Comparison of ENCODE assay signal across 1 cellular context in the genomic region with DNA sequence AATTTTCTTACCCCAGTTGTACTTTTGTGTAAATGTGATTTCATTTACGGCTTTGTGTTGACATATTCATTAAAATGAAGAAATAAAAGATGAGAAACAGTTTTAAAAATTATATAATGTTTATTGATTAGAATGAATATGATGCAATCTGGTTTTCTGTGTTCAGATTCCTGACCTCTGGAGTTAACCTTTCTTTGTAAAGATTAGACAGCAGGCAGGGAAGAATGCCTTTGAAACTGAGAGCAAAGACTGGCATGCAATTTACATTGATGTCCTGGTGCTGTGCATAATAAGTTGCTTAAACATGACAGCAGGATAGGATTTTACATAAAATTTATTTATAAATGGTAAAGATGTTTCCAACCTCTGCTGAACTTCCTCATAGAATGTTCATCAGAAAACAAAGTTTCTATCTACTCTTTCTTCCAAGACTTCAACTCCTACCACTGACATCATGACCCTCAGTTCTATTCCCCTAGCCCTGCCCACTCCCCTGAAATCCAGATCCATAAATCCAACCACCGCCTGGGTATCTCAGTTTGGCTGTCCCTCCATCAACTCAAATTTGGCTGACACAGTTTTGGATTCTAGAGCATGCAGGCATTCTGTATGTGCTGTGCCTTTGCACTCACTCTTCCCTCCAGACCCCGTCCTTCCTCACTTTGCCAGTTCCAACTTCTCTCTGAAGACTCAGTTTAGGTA.
TF ChIP-seq lines count a peak whose summit lies in the region.

No MANE protein-coding gene starts in this region.

TF ChIP-seq in HepG2, 621 proteins besides CTCF, POLR2A, EP300 and RAD21 (continued from another document and continues in another):
- TF ChIP-seq, protein P1, sequence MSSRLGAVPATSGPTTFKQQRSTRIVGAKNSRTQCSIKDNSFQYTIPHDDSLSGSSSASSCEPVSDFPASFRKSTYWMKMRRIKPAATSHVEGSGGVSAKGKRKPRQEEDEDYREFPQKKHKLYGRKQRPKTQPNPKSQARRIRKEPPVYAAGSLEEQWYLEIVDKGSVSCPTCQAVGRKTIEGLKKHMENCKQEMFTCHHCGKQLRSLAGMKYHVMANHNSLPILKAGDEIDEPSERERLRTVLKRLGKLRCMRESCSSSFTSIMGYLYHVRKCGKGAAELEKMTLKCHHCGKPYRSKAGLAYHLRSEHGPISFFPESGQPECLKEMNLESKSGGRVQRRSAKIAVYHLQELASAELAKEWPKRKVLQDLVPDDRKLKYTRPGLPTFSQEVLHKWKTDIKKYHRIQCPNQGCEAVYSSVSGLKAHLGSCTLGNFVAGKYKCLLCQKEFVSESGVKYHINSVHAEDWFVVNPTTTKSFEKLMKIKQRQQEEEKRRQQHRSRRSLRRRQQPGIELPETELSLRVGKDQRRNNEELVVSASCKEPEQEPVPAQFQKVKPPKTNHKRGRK (CRISPR knock-in tag; IDR thresholded peaks at IDR 0.05), result no peak
- TF ChIP-seq, protein P2, sequence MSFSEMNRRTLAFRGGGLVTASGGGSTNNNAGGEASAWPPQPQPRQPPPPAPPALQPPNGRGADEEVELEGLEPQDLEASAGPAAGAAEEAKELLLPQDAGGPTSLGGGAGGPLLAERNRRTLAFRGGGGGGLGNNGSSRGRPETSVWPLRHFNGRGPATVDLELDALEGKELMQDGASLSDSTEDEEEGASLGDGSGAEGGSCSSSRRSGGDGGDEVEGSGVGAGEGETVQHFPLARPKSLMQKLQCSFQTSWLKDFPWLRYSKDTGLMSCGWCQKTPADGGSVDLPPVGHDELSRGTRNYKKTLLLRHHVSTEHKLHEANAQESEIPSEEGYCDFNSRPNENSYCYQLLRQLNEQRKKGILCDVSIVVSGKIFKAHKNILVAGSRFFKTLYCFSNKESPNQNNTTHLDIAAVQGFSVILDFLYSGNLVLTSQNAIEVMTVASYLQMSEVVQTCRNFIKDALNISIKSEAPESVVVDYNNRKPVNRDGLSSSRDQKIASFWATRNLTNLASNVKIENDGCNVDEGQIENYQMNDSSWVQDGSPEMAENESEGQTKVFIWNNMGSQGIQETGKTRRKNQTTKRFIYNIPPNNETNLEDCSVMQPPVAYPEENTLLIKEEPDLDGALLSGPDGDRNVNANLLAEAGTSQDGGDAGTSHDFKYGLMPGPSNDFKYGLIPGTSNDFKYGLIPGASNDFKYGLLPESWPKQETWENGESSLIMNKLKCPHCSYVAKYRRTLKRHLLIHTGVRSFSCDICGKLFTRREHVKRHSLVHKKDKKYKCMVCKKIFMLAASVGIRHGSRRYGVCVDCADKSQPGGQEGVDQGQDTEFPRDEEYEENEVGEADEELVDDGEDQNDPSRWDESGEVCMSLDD (CRISPR knock-in tag; IDR thresholded peaks at IDR 0.05; ENCODE audit: borderline replicate concordance), result no peak
- no peak for TF ChIP-seq SNAI1 (CRISPR knock-in tag; IDR thresholded peaks at IDR 0.05; ENCODE audit: borderline replicate concordance)
- TF ChIP-seq, protein P3, sequence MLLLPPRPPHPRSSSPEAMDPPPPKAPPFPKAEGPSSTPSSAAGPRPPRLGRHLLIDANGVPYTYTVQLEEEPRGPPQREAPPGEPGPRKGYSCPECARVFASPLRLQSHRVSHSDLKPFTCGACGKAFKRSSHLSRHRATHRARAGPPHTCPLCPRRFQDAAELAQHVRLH (CRISPR knock-in tag; IDR thresholded peaks at IDR 0.05; ENCODE audit: borderline replicate concordance, low read depth), result no peak
- TF ChIP-seq KDM5B (CRISPR knock-in tag; IDR thresholded peaks at IDR 0.05; ENCODE audit: borderline replicate concordance), result no peak
- no peak for TF ChIP-seq SALL1 (CRISPR knock-in tag; IDR thresholded peaks at IDR 0.05)
- TF ChIP-seq KDM3A (CRISPR knock-in tag; IDR thresholded peaks at IDR 0.05; ENCODE audit: low read depth), result no peak
- no peak for TF ChIP-seq ZNF256 (CRISPR knock-in tag; conservative IDR thresholded peaks at IDR 0.05)
- TF ChIP-seq AKAP8 (CRISPR knock-in tag; IDR thresholded peaks at IDR 0.05), result no peak
- TF ChIP-seq MAFF (IDR thresholded peaks at IDR 0.05; ENCODE audit: low read depth, low read length), result no peak
- TF ChIP-seq PTBP1 (IDR thresholded peaks at IDR 0.05; ENCODE audit: low read depth, low read length, poor library complexity, severe bottlenecking), result no peak
- TF ChIP-seq, protein P4, sequence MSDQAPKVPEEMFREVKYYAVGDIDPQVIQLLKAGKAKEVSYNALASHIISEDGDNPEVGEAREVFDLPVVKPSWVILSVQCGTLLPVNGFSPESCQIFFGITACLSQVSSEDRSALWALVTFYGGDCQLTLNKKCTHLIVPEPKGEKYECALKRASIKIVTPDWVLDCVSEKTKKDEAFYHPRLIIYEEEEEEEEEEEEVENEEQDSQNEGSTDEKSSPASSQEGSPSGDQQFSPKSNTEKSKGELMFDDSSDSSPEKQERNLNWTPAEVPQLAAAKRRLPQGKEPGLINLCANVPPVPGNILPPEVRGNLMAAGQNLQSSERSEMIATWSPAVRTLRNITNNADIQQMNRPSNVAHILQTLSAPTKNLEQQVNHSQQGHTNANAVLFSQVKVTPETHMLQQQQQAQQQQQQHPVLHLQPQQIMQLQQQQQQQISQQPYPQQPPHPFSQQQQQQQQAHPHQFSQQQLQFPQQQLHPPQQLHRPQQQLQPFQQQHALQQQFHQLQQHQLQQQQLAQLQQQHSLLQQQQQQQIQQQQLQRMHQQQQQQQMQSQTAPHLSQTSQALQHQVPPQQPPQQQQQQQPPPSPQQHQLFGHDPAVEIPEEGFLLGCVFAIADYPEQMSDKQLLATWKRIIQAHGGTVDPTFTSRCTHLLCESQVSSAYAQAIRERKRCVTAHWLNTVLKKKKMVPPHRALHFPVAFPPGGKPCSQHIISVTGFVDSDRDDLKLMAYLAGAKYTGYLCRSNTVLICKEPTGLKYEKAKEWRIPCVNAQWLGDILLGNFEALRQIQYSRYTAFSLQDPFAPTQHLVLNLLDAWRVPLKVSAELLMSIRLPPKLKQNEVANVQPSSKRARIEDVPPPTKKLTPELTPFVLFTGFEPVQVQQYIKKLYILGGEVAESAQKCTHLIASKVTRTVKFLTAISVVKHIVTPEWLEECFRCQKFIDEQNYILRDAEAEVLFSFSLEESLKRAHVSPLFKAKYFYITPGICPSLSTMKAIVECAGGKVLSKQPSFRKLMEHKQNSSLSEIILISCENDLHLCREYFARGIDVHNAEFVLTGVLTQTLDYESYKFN (CRISPR knock-in tag; conservative IDR thresholded peaks at IDR 0.05), result peak; percentile 72
- TF ChIP-seq ZNF496 (CRISPR knock-in tag; IDR thresholded peaks at IDR 0.05; ENCODE audit: insufficient replicate concordance), result no peak
- no peak for TF ChIP-seq HDAC2 (CRISPR knock-in tag; IDR thresholded peaks at IDR 0.05)
- no peak for TF ChIP-seq ZBTB7B (CRISPR knock-in tag; IDR thresholded peaks at IDR 0.05)
- TF ChIP-seq MEIS1 (CRISPR knock-in tag; IDR thresholded peaks at IDR 0.05; ENCODE audit: borderline replicate concordance), result no peak
- 0 out of 2 replicates have a peak, but pooled peaks have one; percentile 8 for TF ChIP-seq MBD4 (IDR thresholded peaks at IDR 0.05; ENCODE audit: borderline replicate concordance, low read length)
- TF ChIP-seq MAZ (IDR thresholded peaks at IDR 0.05; ENCODE audit: borderline replicate concordance, low read depth, low read length), result no peak
- no peak for TF ChIP-seq MAZ (CRISPR knock-in tag; IDR thresholded peaks at IDR 0.05; ENCODE audit: low read depth)
- TF ChIP-seq RARA (CRISPR knock-in tag; IDR thresholded peaks at IDR 0.05), result peak; percentile 91
- TF ChIP-seq GATA4 (IDR thresholded peaks at IDR 0.05; ENCODE audit: borderline replicate concordance, low read depth), result no peak
- no peak for TF ChIP-seq DPF2 (CRISPR knock-in tag; IDR thresholded peaks at IDR 0.05; ENCODE audit: borderline replicate concordance, low read depth)
- TF ChIP-seq PAX8 (CRISPR knock-in tag; IDR thresholded peaks at IDR 0.05; ENCODE audit: borderline replicate concordance), result no peak
- TF ChIP-seq TBL1XR1 (IDR thresholded peaks at IDR 0.05; ENCODE audit: borderline replicate concordance, low read length, partially characterized antibody), result peak; percentile 81
- no peak for TF ChIP-seq ZNF615 (CRISPR knock-in tag; IDR thresholded peaks at IDR 0.05; ENCODE audit: borderline replicate concordance)
- no peak for TF ChIP-seq MATR3 (CRISPR knock-in tag; IDR thresholded peaks at IDR 0.05)
- TF ChIP-seq POLR2AphosphoS2 (IDR thresholded peaks at IDR 0.05; ENCODE audit: low read depth, low read length), result no peak
- no peak for TF ChIP-seq TOE1 (CRISPR knock-in tag; IDR thresholded peaks at IDR 0.05)
- no peak for TF ChIP-seq ZNF562 (CRISPR knock-in tag; IDR thresholded peaks at IDR 0.05; ENCODE audit: borderline replicate concordance)
- TF ChIP-seq, protein P5, sequence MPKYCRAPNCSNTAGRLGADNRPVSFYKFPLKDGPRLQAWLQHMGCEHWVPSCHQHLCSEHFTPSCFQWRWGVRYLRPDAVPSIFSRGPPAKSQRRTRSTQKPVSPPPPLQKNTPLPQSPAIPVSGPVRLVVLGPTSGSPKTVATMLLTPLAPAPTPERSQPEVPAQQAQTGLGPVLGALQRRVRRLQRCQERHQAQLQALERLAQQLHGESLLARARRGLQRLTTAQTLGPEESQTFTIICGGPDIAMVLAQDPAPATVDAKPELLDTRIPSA (CRISPR knock-in tag; IDR thresholded peaks at IDR 0.05; ENCODE audit: borderline replicate concordance), result no peak
- peak; percentile 76; the same call in 1 of the 2 replicates for TF ChIP-seq NFIC (IDR thresholded peaks at IDR 0.05; ENCODE audit: low read length)
- no peak for TF ChIP-seq ZNF350 (CRISPR knock-in tag; IDR thresholded peaks at IDR 0.05; ENCODE audit: borderline replicate concordance, low read depth)
- TF ChIP-seq ZFP82 (CRISPR knock-in tag; IDR thresholded peaks at IDR 0.05; ENCODE audit: borderline replicate concordance), result no peak
- 0 out of 2 replicates have a peak, but pooled peaks have one; percentile 25 for TF ChIP-seq IRF2 (CRISPR knock-in tag; IDR thresholded peaks at IDR 0.05)
- TF ChIP-seq, protein P6, sequence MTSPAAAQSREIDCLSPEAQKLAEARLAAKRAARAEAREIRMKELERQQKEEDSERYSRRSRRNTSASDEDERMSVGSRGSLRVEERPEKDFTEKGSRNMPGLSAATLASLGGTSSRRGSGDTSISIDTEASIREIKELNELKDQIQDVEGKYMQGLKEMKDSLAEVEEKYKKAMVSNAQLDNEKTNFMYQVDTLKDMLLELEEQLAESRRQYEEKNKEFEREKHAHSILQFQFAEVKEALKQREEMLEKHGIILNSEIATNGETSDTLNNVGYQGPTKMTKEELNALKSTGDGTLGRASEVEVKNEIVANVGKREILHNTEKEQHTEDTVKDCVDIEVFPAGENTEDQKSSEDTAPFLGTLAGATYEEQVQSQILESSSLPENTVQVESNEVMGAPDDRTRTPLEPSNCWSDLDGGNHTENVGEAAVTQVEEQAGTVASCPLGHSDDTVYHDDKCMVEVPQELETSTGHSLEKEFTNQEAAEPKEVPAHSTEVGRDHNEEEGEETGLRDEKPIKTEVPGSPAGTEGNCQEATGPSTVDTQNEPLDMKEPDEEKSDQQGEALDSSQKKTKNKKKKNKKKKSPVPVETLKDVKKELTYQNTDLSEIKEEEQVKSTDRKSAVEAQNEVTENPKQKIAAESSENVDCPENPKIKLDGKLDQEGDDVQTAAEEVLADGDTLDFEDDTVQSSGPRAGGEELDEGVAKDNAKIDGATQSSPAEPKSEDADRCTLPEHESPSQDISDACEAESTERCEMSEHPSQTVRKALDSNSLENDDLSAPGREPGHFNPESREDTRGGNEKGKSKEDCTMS (CRISPR knock-in tag; conservative IDR thresholded peaks at IDR 0.05), result no peak
- TF ChIP-seq ZFYVE20 (CRISPR knock-in tag; IDR thresholded peaks at IDR 0.05; ENCODE audit: borderline replicate concordance, low read depth), result no peak
- TF ChIP-seq RFX5 (IDR thresholded peaks at IDR 0.05; ENCODE audit: low read depth, low read length), result no peak
- no peak for TF ChIP-seq ZBTB21 (CRISPR knock-in tag; IDR thresholded peaks at IDR 0.05)
- TF ChIP-seq PCBP2 (optimal IDR thresholded peaks at IDR 0.05; ENCODE audit: low read depth, low read length, poor library complexity, severe bottlenecking), result no peak
- TF ChIP-seq CEBPG (CRISPR knock-in tag; IDR thresholded peaks at IDR 0.05), result peak; percentile 94
- TF ChIP-seq, protein P7, sequence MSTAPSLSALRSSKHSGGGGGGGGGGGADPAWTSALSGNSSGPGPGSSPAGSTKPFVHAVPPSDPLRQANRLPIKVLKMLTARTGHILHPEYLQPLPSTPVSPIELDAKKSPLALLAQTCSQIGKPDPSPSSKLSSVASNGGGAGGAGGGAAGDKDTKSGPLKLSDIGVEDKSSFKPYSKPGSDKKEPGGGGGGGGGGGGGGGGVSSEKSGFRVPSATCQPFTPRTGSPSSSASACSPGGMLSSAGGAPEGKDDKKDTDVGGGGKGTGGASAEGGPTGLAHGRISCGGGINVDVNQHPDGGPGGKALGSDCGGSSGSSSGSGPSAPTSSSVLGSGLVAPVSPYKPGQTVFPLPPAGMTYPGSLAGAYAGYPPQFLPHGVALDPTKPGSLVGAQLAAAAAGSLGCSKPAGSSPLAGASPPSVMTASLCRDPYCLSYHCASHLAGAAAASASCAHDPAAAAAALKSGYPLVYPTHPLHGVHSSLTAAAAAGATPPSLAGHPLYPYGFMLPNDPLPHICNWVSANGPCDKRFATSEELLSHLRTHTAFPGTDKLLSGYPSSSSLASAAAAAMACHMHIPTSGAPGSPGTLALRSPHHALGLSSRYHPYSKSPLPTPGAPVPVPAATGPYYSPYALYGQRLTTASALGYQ (CRISPR knock-in tag; IDR thresholded peaks at IDR 0.05), result peak; percentile 50; the same call in 1 of the 2 replicates
- TF ChIP-seq NR2F2 (IDR thresholded peaks at IDR 0.05; ENCODE audit: borderline replicate concordance, low read depth), result peak; percentile 96
- no peak for TF ChIP-seq HIVEP1 (CRISPR knock-in tag; IDR thresholded peaks at IDR 0.05)
- TF ChIP-seq, protein P8, sequence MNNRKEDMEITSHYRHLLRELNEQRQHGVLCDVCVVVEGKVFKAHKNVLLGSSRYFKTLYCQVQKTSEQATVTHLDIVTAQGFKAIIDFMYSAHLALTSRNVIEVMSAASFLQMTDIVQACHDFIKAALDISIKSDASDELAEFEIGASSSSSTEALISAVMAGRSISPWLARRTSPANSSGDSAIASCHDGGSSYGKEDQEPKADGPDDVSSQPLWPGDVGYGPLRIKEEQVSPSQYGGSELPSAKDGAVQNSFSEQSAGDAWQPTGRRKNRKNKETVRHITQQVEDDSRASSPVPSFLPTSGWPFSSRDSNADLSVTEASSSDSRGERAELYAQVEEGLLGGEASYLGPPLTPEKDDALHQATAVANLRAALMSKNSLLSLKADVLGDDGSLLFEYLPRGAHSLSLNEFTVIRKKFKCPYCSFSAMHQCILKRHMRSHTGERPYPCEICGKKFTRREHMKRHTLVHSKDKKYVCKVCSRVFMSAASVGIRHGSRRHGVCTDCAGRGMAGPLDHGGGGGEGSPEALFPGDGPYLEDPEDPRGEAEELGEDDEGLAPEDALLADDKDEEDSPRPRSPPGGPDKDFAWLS (CRISPR knock-in tag; IDR thresholded peaks at IDR 0.05; ENCODE audit: borderline replicate concordance), result no peak
- TF ChIP-seq, protein P9, sequence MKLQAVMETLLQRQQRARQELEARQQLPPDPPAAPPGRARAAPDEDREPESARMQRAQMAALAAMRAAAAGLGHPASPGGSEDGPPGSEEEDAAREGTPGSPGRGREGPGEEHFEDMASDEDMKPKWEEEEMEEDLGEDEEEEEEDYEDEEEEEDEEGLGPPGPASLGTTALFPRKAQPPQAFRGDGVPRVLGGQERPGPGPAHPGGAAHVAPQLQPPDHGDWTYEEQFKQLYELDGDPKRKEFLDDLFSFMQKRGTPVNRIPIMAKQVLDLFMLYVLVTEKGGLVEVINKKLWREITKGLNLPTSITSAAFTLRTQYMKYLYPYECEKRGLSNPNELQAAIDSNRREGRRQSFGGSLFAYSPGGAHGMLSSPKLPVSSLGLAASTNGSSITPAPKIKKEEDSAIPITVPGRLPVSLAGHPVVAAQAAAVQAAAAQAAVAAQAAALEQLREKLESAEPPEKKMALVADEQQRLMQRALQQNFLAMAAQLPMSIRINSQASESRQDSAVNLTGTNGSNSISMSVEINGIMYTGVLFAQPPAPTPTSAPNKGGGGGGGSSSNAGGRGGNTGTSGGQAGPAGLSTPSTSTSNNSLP (IDR thresholded peaks at IDR 0.05; ENCODE audit: low read depth, low read length), result peak; percentile 85
- no peak for TF ChIP-seq ZMAT3 (CRISPR knock-in tag; conservative IDR thresholded peaks at IDR 0.05)
